Comparison of ENCODE assay signal across 14 cellular contexts in genomic region chr9:91729558-91729842, GRCh38.
"Had no signal": no experiment of that assay in that cellular context is flagged by ENCODE, and none has a peak within 500 bp of the region (broad histone marks: within the 10 kb centered on the region; RNA-seq: fewer than 3 reads in every experiment).

No MANE protein-coding gene starts in this region.

- H3K4me3 ChIP-seq: SJCRH30 had no signal

- H3K4me1 ChIP-seq: SJCRH30 had no signal

- H3K27me3 ChIP-seq: brain microvascular endothelial cell had no signal

- H3K27ac ChIP-seq: brain microvascular endothelial cell, epithelial cell of prostate, SJCRH30 had no signal

- DNase-seq: activated CD4-positive, alpha-beta T cell treated with anti-CD3 and anti-CD28 coated beads, Interleukin-2, amount 10 ng/mL, durations not matched to agents 24 days and 14 days; activated CD4-positive, CD25-positive, alpha-beta regulatory T cell; activated CD8-positive, alpha-beta memory T cell treated with anti-CD3 and anti-CD28 coated beads, Interleukin-2, amount 50 U/mL, for 4 hours; activated CD8-positive, alpha-beta T cell treated with anti-CD3 and anti-CD28 coated beads, Interleukin-2, amount 10 ng/mL, durations not matched to agents 7 days and 5 days; activated gamma-delta T cell; activated naive CD8-positive, alpha-beta T cell treated with anti-CD3 and anti-CD28 coated beads, Interleukin-2, amount 10 ng/mL, durations not matched to agents 7 days and 5 days; activated T-cell treated with anti-CD3 and anti-CD28 coated beads, Interleukin-2, amount 50 U/mL, for 72 hours; brain microvascular endothelial cell; hippocampal formation; SJCRH30; stimulated activated CD4-positive, alpha-beta T cell treated with anti-CD3 and anti-CD28 coated beads, Interleukin-15, amount 100 ng/mL, for 24 hours; stimulated activated CD4-positive, alpha-beta T cell treated with anti-CD3 and anti-CD28 coated beads, Interleukin-4, amount 100 ng/mL, for 24 hours; stimulated activated naive CD4-positive, alpha-beta T cell had no signal

- ATAC-seq: activated CD8-positive, alpha-beta T cell treated with anti-CD3 and anti-CD28 coated beads, Interleukin-2, amount 10 ng/mL, durations not matched to agents 7 days and 5 days; activated T-cell treated with anti-CD3 and anti-CD28 coated beads, Interleukin-2, amount 50 U/mL, for 72 hours had no signal

- H3K9me3 ChIP-seq: SJCRH30 had no signal

- H3K36me3 ChIP-seq: brain microvascular endothelial cell, SJCRH30 had no signal
